In genomic region chr2:218528409-218528808, GRCh38 we compare ENCODE assay signal across 3 cellular contexts. TPM values are rescaled to one million over a fixed set of nuclear protein-coding genes. Genes with fewer than 3 reads are reported as not detected.
DNase-seq lines count a peak whose midpoint lies in the region; ATAC-seq, FAIRE-seq and TF ChIP-seq lines count a peak whose summit lies in the region.
"Not testable (repeated sequence)": the region's sequence is repeated elsewhere in the genome, so short reads cannot be mapped to it uniquely, and the experiment has no call there.

No MANE protein-coding gene starts in this region.

- not testable (repeated sequence) for ATAC-seq in K562

- H3K4me1 Mint-ChIP-seq in endothelial cell (ENCODE audit: unreplicated experiment), result not testable (repeated sequence)

- not testable (repeated sequence) for FAIRE-seq in K562 (lab: Jason Lieb, UNC)

- not testable (repeated sequence) for H3K27ac ChIP-seq in HEK293 (ENCODE audit: extremely low read depth, low read depth, low read length); K562 (ENCODE audit: extremely low read depth, low read depth, low read length)

- not testable (repeated sequence) for TF ChIP-seq CTCF in HEK293 (tag by site-specific recombination; IDR thresholded peaks at IDR 0.05); K562 (IDR thresholded peaks at IDR 0.05 in 2 of 3, conservative IDR thresholded peaks at IDR 0.05 in 1 of 3; ENCODE audit: insufficient read depth in 2 of 3, low read depth in 1 of 3, low read length in 3 of 3); endothelial cell (IDR thresholded peaks at IDR 0.05; ENCODE audit: unreplicated experiment)

- WGBS in K562 (ENCODE audit: insufficient coverage, low coverage, missing lambda C conversion rate), result 82% methylated on average over 2 of the region's 2 CpGs

- DNase-seq in K562 (ENCODE audit: extremely low read depth in 1 of 4, low spot score in 3 of 4); endothelial cell (ENCODE audit: low spot score): not testable (repeated sequence)

- not testable (repeated sequence) for BruUV-seq in K562 (replicated peaks; lab: Mats Ljungman, UMichigan)

- not testable (repeated sequence) for H3K9me3 ChIP-seq in HEK293 (ENCODE audit: control insufficient read depth, insufficient read depth, low read depth, low read length); K562 (replicated peaks; ENCODE audit: control insufficient read depth, insufficient read depth, low read depth, low read length)

- not testable (repeated sequence) for H3K9ac ChIP-seq in K562 (ENCODE audit: insufficient read depth in 1 of 2, low read depth in 2 of 2, low read length in 2 of 2)

- not testable (repeated sequence) for H3K27ac Mint-ChIP-seq in endothelial cell (ENCODE audit: unreplicated experiment)

- not testable (repeated sequence) for H3K4me2 ChIP-seq in K562 (ENCODE audit: insufficient read depth, low read length)

- intact Hi-C loops in K562 (cut with micrococcal nuclease), result not testable (repeated sequence)

- POLR2A ChIA-PET in HEK293 (lab: Yijun Ruan, JAX); K562 (lab: Yijun Ruan, JAX): not testable (repeated sequence)

- not testable (repeated sequence) for H3K27me3 Mint-ChIP-seq in endothelial cell (ENCODE audit: unreplicated experiment)

- H2AFZ ChIP-seq in K562 (ENCODE audit: low read depth, low read length), result not testable (repeated sequence)

- not testable (repeated sequence) for TF ChIP-seq EP300 in K562 (IDR thresholded peaks at IDR 0.05; ENCODE audit: low read length)

- H3K9me1 ChIP-seq in K562 (ENCODE audit: control insufficient read depth, insufficient read depth, low read length), result not testable (repeated sequence)

- peaks cover 44% of the 10 kb centered on the region for H3K36me3 Mint-ChIP-seq in endothelial cell (ENCODE audit: low read depth, unreplicated experiment)

- CTCF ChIA-PET in HEK293 (lab: Yijun Ruan, JAX), result not testable (repeated sequence)
- CTCF ChIA-PET in K562 (lab: Yijun Ruan, JAX; ENCODE audit: low intra/inter-chr PET ratio), result interaction anchor here (0.7 kb wide), 1 partner anchor 11 kb away, joined by 3 read pairs; no protein-coding TSS in a partner anchor

- not testable (repeated sequence) for TF ChIP-seq POLR2A in K562 (conservative IDR thresholded peaks at IDR 0.05)

- in situ Hi-C loops in K562 (cut with MboI), result not testable (repeated sequence)

- peak overlapping the region; percentile 25 for H3K4me3 Mint-ChIP-seq in endothelial cell (ENCODE audit: unreplicated experiment)

- H3K4me1 ChIP-seq in HEK293 (ENCODE audit: control insufficient read depth, insufficient read depth, low read length); K562 (replicated peaks in 1 of 2; ENCODE audit: control insufficient read depth in 2 of 2, insufficient read depth in 2 of 2, low read length in 2 of 2): not testable (repeated sequence)

- TF ChIP-seq RAD21 in K562 (CRISPR knock-in tag; conservative IDR thresholded peaks at IDR 0.05 in 1 of 2, IDR thresholded peaks at IDR 0.05 in 1 of 2), result not testable (repeated sequence)

- not testable (repeated sequence) for H3K27me3 ChIP-seq in K562 (ENCODE audit: control insufficient read depth in 2 of 2, insufficient read depth in 2 of 2, low read length in 2 of 2)

- H3K79me2 ChIP-seq in K562 (ENCODE audit: control insufficient read depth, insufficient read depth, low read length), result not testable (repeated sequence)

- not testable (repeated sequence) for H3K9me3 Mint-ChIP-seq in endothelial cell (ENCODE audit: unreplicated experiment)

- H3K36me3 ChIP-seq in HEK293 (ENCODE audit: control insufficient read depth in 2 of 2, insufficient read depth in 1 of 2, low read length in 2 of 2), result peaks cover 60 to 92% of the 10 kb centered on the region in 2 experiments
- peaks cover 70% of the 10 kb centered on the region; the same call in 2 of the 3 replicates for H3K36me3 ChIP-seq in K562 (ENCODE audit: control insufficient read depth, insufficient read depth, low read length)

- H3K4me3 ChIP-seq in HEK293 (ENCODE audit: low read depth, low read length); K562: not testable (repeated sequence)

- H4K20me1 ChIP-seq in K562 (replicated peaks; ENCODE audit: control insufficient read depth, insufficient read depth, low read length), result not testable (repeated sequence)

TF ChIP-seq in HEK293, 187 proteins besides CTCF, POLR2A, EP300 and RAD21:
- TF ChIP-seq ZNF580 (tag by site-specific recombination; IDR thresholded peaks at IDR 0.05) (0 out of 2 replicates have a peak, but pooled peaks have one; percentile 13), ZNF362 (tag by site-specific recombination; IDR thresholded peaks at IDR 0.05) (peak; percentile 63; the same call in 1 of the 2 replicates), ZNF146 (tag by site-specific recombination; IDR thresholded peaks at IDR 0.05) (peak; percentile 51; the same call in 1 of the 2 replicates)

TF ChIP-seq in K562, 482 proteins besides CTCF, POLR2A, EP300 and RAD21:
- TF ChIP-seq ZNF146 (CRISPR knock-in tag; IDR thresholded peaks at IDR 0.05; ENCODE audit: unreplicated experiment), result peak; percentile 75

RNA-seq across cellular contexts. Expression of gene USP37, which starts 39.7 kb away (rescaled TPM):
- 28.1 and 77.2 TPM in 2 replicates for total RNA-seq in K562 (2011; cell fraction: chromatin; rRNA removed; ENCODE audit: low replicate concordance)
- total RNA-seq in K562 (2011; cell fraction: nucleolus; rRNA removed), result 8.3 and 18.9 TPM in 2 replicates
- 24.1 and 25.7 TPM in 2 replicates for total RNA-seq in K562 (2011; cell fraction: nucleoplasm; rRNA removed)
- 5.7 and 8.5 TPM in 2 replicates for total RNA-seq in K562 (2014; rRNA removed)
- 14.2 and 16.5 TPM in 2 replicates for total RNA-seq in K562 (2014; rRNA removed; fragmentation: Illumina TruSeq; extraction: Trizol)
- total RNA-seq in K562 (2015; rRNA removed; fragmentation: Illumina TruSeq; extraction: Trizol), result 12.6 and 14.1 TPM in 2 replicates
- total RNA-seq in K562 (2021), result 12.8 and 15.0 TPM in 2 replicates
- polyA plus RNA-seq in K562 (2011; rRNA removed), result 7.2 and 9.0 TPM in 2 replicates
- polyA plus RNA-seq in K562 (2011; cell fraction: cytosol; rRNA removed), result 1.00 and 2.5 TPM in 2 replicates
- 7.7 and 8.7 TPM in 2 replicates for polyA plus RNA-seq in K562 (2011; cell fraction: nucleus; rRNA removed)
- polyA plus RNA-seq in K562 (2012), result 3.5 and 4.0 TPM in 2 replicates
- polyA plus RNA-seq in K562 (2014; fragmentation: Illumina TruSeq; extraction: Trizol), result 6.0 and 6.9 TPM in 2 replicates
- polyA plus RNA-seq in K562 (2014; fragmentation: Nextera tagmentation; extraction: Ambion mirVana), result 1 to 10 TPM; 2.0 to 2.8 TPM
- 4.8 and 5.0 TPM in 2 replicates for polyA plus RNA-seq in K562 (2014; rRNA removed)
- 28.7 and 36.1 TPM in 2 replicates for polyA minus RNA-seq in K562 (2011; rRNA and poly(A)+ RNA removed)
- polyA minus RNA-seq in K562 (2011; cell fraction: cytosol; rRNA and poly(A)+ RNA removed), result 10.8 and 18.3 TPM in 2 replicates
- 11.8 and 31.5 TPM in 2 replicates for polyA minus RNA-seq in K562 (2011; cell fraction: nucleus; rRNA and poly(A)+ RNA removed)
- total RNA-seq in endothelial cell (ENCODE audit: unreplicated experiment), result 16.1 TPM

RNA-seq across cellular contexts. Expression of gene CNOT9, which starts 40.2 kb away (rescaled TPM):
- total RNA-seq in K562 (2011; cell fraction: chromatin; rRNA removed; ENCODE audit: low replicate concordance), result 44.5 and 73.8 TPM in 2 replicates
- 24.5 and 28.0 TPM in 2 replicates for total RNA-seq in K562 (2011; cell fraction: nucleolus; rRNA removed)
- total RNA-seq in K562 (2011; cell fraction: nucleoplasm; rRNA removed), result 45.1 and 81.1 TPM in 2 replicates
- total RNA-seq in K562 (2014; rRNA removed) (40.9 and 48.3 TPM in 2 replicates), K562 (2014; rRNA removed; fragmentation: Illumina TruSeq; extraction: Trizol) (47.7 and 51.1 TPM in 2 replicates), K562 (2015; rRNA removed; fragmentation: Illumina TruSeq; extraction: Trizol) (48.4 and 50.8 TPM in 2 replicates), K562 (2021) (50.7 and 51.6 TPM in 2 replicates), endothelial cell (ENCODE audit: unreplicated experiment) (56.1 TPM)
- polyA plus RNA-seq in K562 (2011; rRNA removed) (68.1 and 82.6 TPM in 2 replicates), K562 (2014; fragmentation: Illumina TruSeq; extraction: Trizol) (43.3 and 46.7 TPM in 2 replicates), K562 (2014; fragmentation: Nextera tagmentation; extraction: Ambion mirVana) (10 to 100 TPM; 19.0 to 27.4 TPM), K562 (2014; rRNA removed) (33.4 and 42.8 TPM in 2 replicates)
- polyA plus RNA-seq in K562 (2011; cell fraction: cytosol; rRNA removed), result 45.8 and 48.2 TPM in 2 replicates
- 62.8 and 76.2 TPM in 2 replicates for polyA plus RNA-seq in K562 (2011; cell fraction: nucleus; rRNA removed)
- polyA plus RNA-seq in K562 (2012), result 26.9 and 31.4 TPM in 2 replicates
- 98.0 and 123 TPM in 2 replicates for polyA minus RNA-seq in K562 (2011; rRNA and poly(A)+ RNA removed)
- 48.5 and 68.3 TPM in 2 replicates for polyA minus RNA-seq in K562 (2011; cell fraction: cytosol; rRNA and poly(A)+ RNA removed)
- 28.5 and 47.8 TPM in 2 replicates for polyA minus RNA-seq in K562 (2011; cell fraction: nucleus; rRNA and poly(A)+ RNA removed)
